11 cellular contexts compared by ENCODE assay signal in the genomic region with DNA sequence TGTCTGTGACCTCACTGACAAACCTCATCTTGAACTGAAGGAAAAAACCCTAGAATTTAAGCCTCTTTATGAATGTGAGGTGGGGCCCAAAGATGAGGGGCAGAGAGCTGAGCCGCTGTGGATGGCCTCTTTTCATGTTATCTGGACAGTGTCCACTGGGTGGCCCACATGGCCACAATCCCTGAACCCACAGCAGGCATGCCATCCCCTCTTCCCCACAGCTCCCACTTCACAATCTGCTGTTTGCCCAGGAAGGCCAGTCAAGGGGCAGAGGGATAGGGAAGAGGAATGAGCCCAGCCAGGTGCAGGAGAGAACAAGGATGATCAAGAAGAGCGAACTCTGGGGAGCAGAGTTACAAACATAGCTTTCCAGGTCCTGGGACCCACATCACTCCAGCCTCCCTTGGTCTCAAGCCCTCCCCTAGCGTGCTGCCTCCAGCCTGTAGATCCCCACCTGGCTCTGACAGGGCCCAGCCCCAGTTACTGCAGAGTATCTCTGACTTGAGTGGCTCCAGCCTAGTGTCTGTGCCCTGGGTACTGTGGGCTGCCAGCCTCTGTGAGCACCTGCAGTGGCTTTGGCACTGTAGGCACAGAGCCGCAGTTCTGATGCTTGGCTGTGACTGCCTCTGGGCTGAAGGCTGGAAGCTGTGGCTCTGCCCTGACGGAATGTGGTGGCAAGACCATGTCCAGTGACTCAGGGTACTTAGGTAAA. TPM values are rescaled to one million over a fixed set of nuclear protein-coding genes. Genes with fewer than 3 reads are reported as not detected.
DNase-seq lines count a peak whose midpoint lies in the region; ATAC-seq and TF ChIP-seq lines count a peak whose summit lies in the region.
"Had no signal": no experiment of that assay in that cellular context is flagged by ENCODE, and none has a peak within 500 bp of the region (broad histone marks: within the 10 kb centered on the region; RNA-seq: fewer than 3 reads in every experiment).

No MANE protein-coding gene starts in this region.

- TF ChIP-seq POLR2A in testis (IDR thresholded peaks at IDR 0.05), result no peak

- intact Hi-C loops in testis (cut with DNase I; ENCODE audit: low total_unique reads), result no loop called here

- no peak for ATAC-seq in memory B cell (ENCODE audit: low read depth)

- H3K4me3 ChIP-seq in testis, result no peak overlapping the region
- H3K4me3 ChIP-seq: breast epithelium, vagina had no signal

- H3K4me1 Mint-ChIP-seq in memory B cell, result peaks cover 23% of the 10 kb centered on the region

- no peaks in the 10 kb centered on the region for H3K27me3 Mint-ChIP-seq in memory B cell

- H3K4me1 ChIP-seq in testis, result peaks cover 5% of the 10 kb centered on the region
- H3K4me1 ChIP-seq: breast epithelium, vagina had no signal

- no peaks in the 10 kb centered on the region for H3K9me3 Mint-ChIP-seq in memory B cell

- H3K36me3 Mint-ChIP-seq in memory B cell, result peaks cover 11% of the 10 kb centered on the region

- no peaks in the 10 kb centered on the region for H3K9me3 ChIP-seq in testis
- H3K9me3 ChIP-seq: breast epithelium, vagina had no signal

- H3K36me3 ChIP-seq in testis (ENCODE audit: low read depth, missing control alignments), result no peaks in the 10 kb centered on the region
- H3K36me3 ChIP-seq: breast epithelium had no signal

- H3K27me3 ChIP-seq in testis, result no peaks in the 10 kb centered on the region
- H3K27me3 ChIP-seq: breast epithelium, vagina had no signal

- DNase-seq in COLO668 (lab: John Stamatoyannopoulos, UW; ENCODE audit: unreplicated experiment) (peak; percentile 37), HT1080 (ENCODE audit: low read depth) (peak; percentile 45), astrocyte of the hippocampus (ENCODE audit: low read depth, low spot score) (peak; percentile 44), memory B cell (ENCODE audit: low spot score in 2 of 2) (no peak), GM20000 (ENCODE audit: low spot score) (no peak), testis (no peak), cerebellum (ENCODE audit: low spot score) (no peak), NCI-H1436 treated with DMSO at 0.1 percent for 48 hours (lab: John Stamatoyannopoulos, UW) (no peak)
- DNase-seq: NCI-H1694 had no signal

- TF ChIP-seq CTCF in GM20000 (IDR thresholded peaks at IDR 0.05; ENCODE audit: extremely low read depth, missing control alignments), result no peak
- no peak for TF ChIP-seq CTCF in testis (IDR thresholded peaks at IDR 0.05)

- H3K27ac Mint-ChIP-seq in memory B cell, result peak overlapping the region; percentile 50

- no peak overlapping the region for H3K27ac ChIP-seq in testis
- H3K27ac ChIP-seq: breast epithelium, vagina had no signal

- H3K4me3 Mint-ChIP-seq in memory B cell, result no peak overlapping the region

- WGBS in testis, 2 donors, result 97 to 100% methylated on average over 2 to 5 of the region's 5 CpGs

RNA-seq across cellular contexts. Expression of gene SLFNL1, which starts 1.9 kb away (rescaled TPM):
- total RNA-seq in HT1080 (2014; rRNA removed; shearing (Covaris generic)), result 0.17 TPM in 1 of 2 replicates, not detected in the other
- polyA plus RNA-seq in HT1080 (2015; cell fraction: cytosol; rRNA removed), result not detected in 2 replicates
- 0.02 and 0.42 TPM in 2 replicates for polyA plus RNA-seq in HT1080 (2015; cell fraction: nucleus; rRNA removed)
- total RNA-seq in testis, result 10 to 100 TPM; 23.4 to 96.8 TPM
- 85.4 TPM for polyA plus RNA-seq in testis (ENCODE audit: insufficient read depth, low read depth, low replicate concordance)
- total RNA-seq in cerebellum, result 3.4 TPM

RNA-seq across cellular contexts. Expression of gene CTPS1, which starts 43.9 kb away (rescaled TPM):
- 61.8 and 71.4 TPM in 2 replicates for total RNA-seq in HT1080 (2014; rRNA removed; shearing (Covaris generic))
- 73.2 and 76.1 TPM in 2 replicates for polyA plus RNA-seq in HT1080 (2015; cell fraction: cytosol; rRNA removed)
- polyA plus RNA-seq in HT1080 (2015; cell fraction: nucleus; rRNA removed), result 148 and 158 TPM in 2 replicates
- total RNA-seq in testis (10 to 100 TPM; 55.9 to 66.1 TPM), cerebellum (19.1 TPM)
- 41.2 TPM for polyA plus RNA-seq in testis (ENCODE audit: insufficient read depth, low read depth, low replicate concordance)

Comparison
In these comparisons a context has a peak if more than half of its experiments do, and no peak if none do; other contexts are left out.
1. DNase-seq: peak in COLO668 (single experiment), HT1080 (single experiment) and astrocyte of the hippocampus (single experiment); none in memory B cell (0 of 2), GM20000 (single experiment), testis (single experiment), cerebellum (single experiment) and NCI-H1436 treated with DMSO at 0.1 percent for 48 hours (single experiment).